ENCODE assay signal across 1 cellular context in genomic region chr9:133188006-133188842, GRCh38.
TF ChIP-seq lines count a peak whose summit lies in the region.

No MANE protein-coding gene starts in this region.

TF ChIP-seq in H1, 55 proteins besides CTCF, POLR2A, EP300 and RAD21:
- TF ChIP-seq YY1 (IDR thresholded peaks at IDR 0.05; ENCODE audit: low read depth, low read length) = 0 out of 2 replicates have a peak, but pooled peaks have one; percentile 41
- TF ChIP-seq GABPA (IDR thresholded peaks at IDR 0.05; ENCODE audit: borderline replicate concordance, insufficient read depth, low read length) = no peak
- TF ChIP-seq SIN3A (conservative IDR thresholded peaks at IDR 0.05 in 1 of 2, IDR thresholded peaks at IDR 0.05 in 1 of 2; ENCODE audit: low read depth in 1 of 2, low read length in 2 of 2) = peak in 1 of 2 experiments; percentile 72; a peak in 1 of 4 replicates
